In genomic region chr19:48872182-48872883, GRCh38 we compare ENCODE assay signal across 8 cellular contexts. TPM values are rescaled to one million over a fixed set of nuclear protein-coding genes. Genes with fewer than 3 reads are reported as not detected.
DNase-seq lines count a peak whose midpoint lies in the region; ATAC-seq and TF ChIP-seq lines count a peak whose summit lies in the region.

PPP1R15A (plus strand) TSS chr19:48872421; CDS start chr19:48873234, 813 bp downstream.

- H3K27ac ChIP-seq in heart right ventricle (peak within 1 kb of the TSS; percentile 96 to 100 (median 100)), transverse colon (peak within 1 kb of the TSS; percentile 100)

- peak; percentile 93 for DNase-seq in GDM1 (lab: John Stamatoyannopoulos, UW)
- DNase-seq in NCI-H187 (lab: John Stamatoyannopoulos, UW), result peak; percentile 97 to 99
- peak; percentile 87 to 100 (median 96) for DNase-seq in T-helper 17 cell
- peak; percentile 92 for DNase-seq in amniotic stem cell (lab: John Stamatoyannopoulos, UW)
- DNase-seq in heart right ventricle, result peak; percentile 98
- DNase-seq in pons (ENCODE audit: low spot score), result peak; percentile 98
- DNase-seq in transverse colon, result peak; percentile 99

- H3K4me1 ChIP-seq in heart right ventricle (peaks cover 7 to 62% (median 53%) of the 10 kb centered on the region in 9 donors), transverse colon (peaks cover 24 to 60% (median 47%) of the 10 kb centered on the region in 4 donors)

- peak; percentile 100 for TF ChIP-seq POLR2A in transverse colon (IDR thresholded peaks at IDR 0.05)

- intact Hi-C loops in heart right ventricle (cut with DNase I) (loop anchor here in 7 of 10 donors (1.0 to 10.0 kb wide), 6 partner anchors 28 to 490 kb away; partner anchors contain the start of genes FTL (in 5 of the 7), NUCB1 (in 2 of the 7), DKKL1 (in 1 of the 7) and GYS1 (in 1 of the 7)), transverse colon (cut with DNase I; ENCODE audit: low total_unique reads) (loop anchor here (10.0 kb wide), 1 partner anchor 92 kb away; the partner anchor contains the start of gene FTL)

- peaks cover 48% of the 10 kb centered on the region for H3K4me1 Mint-ChIP-seq in T-helper 17 cell

- H3K36me3 ChIP-seq in heart right ventricle (peaks cover 0 to 43% (median 36%) of the 10 kb centered on the region in 9 donors), transverse colon (peaks cover 0 to 24% (median 3%) of the 10 kb centered on the region in 4 donors)

- TF ChIP-seq EP300 in transverse colon (IDR thresholded peaks at IDR 0.05; ENCODE audit: low read depth), result peak; percentile 68

- peak in 2 of 9 donors; percentile 10 to 19 for TF ChIP-seq CTCF in heart right ventricle (IDR thresholded peaks at IDR 0.05)
- peak in 2 of 5 experiments; percentile 54 to 64 for TF ChIP-seq CTCF in transverse colon (IDR thresholded peaks at IDR 0.05)

- ATAC-seq in HG02623 (IDR thresholded peaks at IDR 0.05; ENCODE audit: unreplicated experiment) (peak; percentile 38), T-helper 17 cell (peak; percentile 50), heart right ventricle (peak; percentile 59 to 88 (median 78))

- H3K9me3 ChIP-seq in T-helper 17 cell (ENCODE audit: control insufficient read depth, low read length, poor library complexity, severe bottlenecking), result no peaks in the 10 kb centered on the region
- no peaks in the 10 kb centered on the region for H3K9me3 ChIP-seq in heart right ventricle
- no peaks in the 10 kb centered on the region for H3K9me3 ChIP-seq in transverse colon

- H3K27ac Mint-ChIP-seq in T-helper 17 cell, result peak within 1 kb of the TSS; percentile 99

- in situ Hi-C loops in transverse colon (cut with MboI; ENCODE audit: low pct_ligation_motif_present in 1 of 4, low pct_unique_long_range_greater_than_20kb in 1 of 4, low sequenced_read_pairs in 3 of 4), result loop anchor here in 2 of 4 donors (10.0 to 25.0 kb wide), 2 partner anchors 82 to 90 kb away; partner anchors contain the start of genes BAX (in 2 of the 2) and FTL (in 1 of the 2)

- 0 to 1% methylated on average over 53 of the region's 53 CpGs for WGBS in heart right ventricle, 2 donors
- 0 to 1% methylated on average over 10 to 45 of the region's 53 CpGs for WGBS in transverse colon (ENCODE audit: low coverage in 1 of 2), 2 donors

- H3K4me3 ChIP-seq in heart right ventricle (peak within 1 kb of the TSS; percentile 69 to 100 (median 92)), transverse colon (peak within 1 kb of the TSS; percentile 75 to 98 (median 88))

- peaks cover 31% of the 10 kb centered on the region for H3K36me3 Mint-ChIP-seq in T-helper 17 cell (ENCODE audit: low read depth)

- H3K27me3 Mint-ChIP-seq in T-helper 17 cell, result peaks cover 9% of the 10 kb centered on the region

- H3K4me3 Mint-ChIP-seq in T-helper 17 cell, result peak within 1 kb of the TSS; percentile 95

- no peaks in the 10 kb centered on the region for H3K27me3 ChIP-seq in heart right ventricle
- no peaks in the 10 kb centered on the region for H3K27me3 ChIP-seq in transverse colon

RNA-seq across cellular contexts. Expression of gene PPP1R15A, which starts in this region (rescaled TPM):
- total RNA-seq in T-helper 17 cell (1,000 to 10,000 TPM in 1 of 2 donors, 100 to 1,000 TPM in 1; 954 to 1,165 TPM), heart right ventricle (100 to 1,000 TPM in 1 of 10 donors, 10 to 100 TPM in 9; 55.4 to 123 (median 73.7) TPM), transverse colon (100 to 1,000 TPM in 1 of 4 donors, 10 to 100 TPM in 3; 49.4 to 109 (median 69.5) TPM)
- 100 to 1,000 TPM in 1 of 2 donors, 10 to 100 TPM in 1; 59.6 to 192 TPM for polyA plus RNA-seq in heart right ventricle

Comparison
In these comparisons a context has a peak if more than half of its experiments do, and no peak if none do; other contexts are left out.
1. Peak in every context shown above with its lines: DNase-seq, ATAC-seq, H3K4me3 ChIP-seq and H3K27ac ChIP-seq.
2. RNA of gene PPP1R15A (total RNA-seq): 954 to 1,165 TPM in T-helper 17 cell; 55.4 to 123 TPM in heart right ventricle and 49.4 to 109 TPM in transverse colon; every median in the first group is over 4 times any median in the second.